ENCODE assay signal across 16 cellular contexts in the genomic region with DNA sequence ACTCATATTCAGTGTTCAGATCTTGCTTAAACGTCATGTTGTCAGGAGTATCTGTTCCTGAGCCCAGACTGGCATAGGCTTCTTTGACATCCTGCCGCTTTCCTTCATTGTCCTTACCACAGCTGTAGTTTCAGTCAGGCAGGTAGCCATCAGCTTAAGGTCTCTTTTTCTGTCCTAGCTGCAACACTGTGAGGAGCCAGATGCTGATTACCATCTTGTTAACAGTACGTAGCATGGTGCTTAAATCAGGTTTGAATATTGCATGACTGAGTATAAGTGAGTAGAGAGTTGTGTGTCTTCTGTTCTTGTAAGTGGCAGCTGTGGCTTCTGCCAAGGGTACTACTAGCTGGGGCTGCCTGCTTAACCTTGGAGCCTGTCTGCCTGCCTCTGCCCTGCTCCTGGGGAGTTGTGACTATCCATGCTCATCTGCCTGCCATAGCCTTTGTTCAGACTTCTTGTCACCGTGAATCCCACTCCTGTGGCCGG.
DNase-seq lines count a peak whose midpoint lies in the region; ATAC-seq, FAIRE-seq and TF ChIP-seq lines count a peak whose summit lies in the region.
"Had no signal": no experiment of that assay in that cellular context is flagged by ENCODE, and none has a peak within 500 bp of the region (broad histone marks: within the 10 kb centered on the region; RNA-seq: fewer than 3 reads in every experiment).

No MANE protein-coding gene starts in this region.

- H3K4me1 ChIP-seq in K562 (replicated peaks in 1 of 2; ENCODE audit: control insufficient read depth in 2 of 2, insufficient read depth in 2 of 2, low read length in 2 of 2) (peaks cover 8 to 20% of the 10 kb centered on the region in 2 experiments; a peak in 4 of 5 replicates), thyroid gland (peaks cover 19 to 24% of the 10 kb centered on the region in 2 donors), breast epithelium (peaks cover 0 to 6% of the 10 kb centered on the region in 2 donors)

- H3K79me2 ChIP-seq in K562 (ENCODE audit: control insufficient read depth, insufficient read depth, low read length), result peaks cover 30% of the 10 kb centered on the region

- BruUV-seq in K562 (replicated peaks; lab: Mats Ljungman, UMichigan), result no TSS peak

- H3K27me3 ChIP-seq in K562 (ENCODE audit: control insufficient read depth in 2 of 2, insufficient read depth in 2 of 2, low read length in 2 of 2) (no peaks in the 10 kb centered on the region), thyroid gland (no peaks in the 10 kb centered on the region), breast epithelium (no peaks in the 10 kb centered on the region)
- H3K27me3 ChIP-seq: adrenal gland, transverse colon had no signal

- in situ Hi-C loops in K562 (cut with MboI), result no loop called here

- intact Hi-C loops in Right ventricle myocardium inferior (cut with DNase I) (no loop called here), cardiac septum (cut with DNase I) (no loop called here), K562 (cut with micrococcal nuclease) (no loop called here), thyroid gland (cut with DNase I) (no loop called here), breast epithelium (cut with DNase I; ENCODE audit: low total_unique reads) (no loop called here)

- no peak overlapping the region for H3K4me3 Mint-ChIP-seq in memory B cell

- TF ChIP-seq CTCF in K562 (IDR thresholded peaks at IDR 0.05 in 2 of 3, conservative IDR thresholded peaks at IDR 0.05 in 1 of 3; ENCODE audit: insufficient read depth in 2 of 3, low read depth in 1 of 3, low read length in 3 of 3), result no peak
- TF ChIP-seq CTCF in thyroid gland (IDR thresholded peaks at IDR 0.05), result no peak
- no peak for TF ChIP-seq CTCF in breast epithelium (IDR thresholded peaks at IDR 0.05)

- POLR2A ChIA-PET in K562 (lab: Yijun Ruan, JAX), result interaction anchor here (0.7 to 1.5 kb wide), 2 partner anchors 13 to 14 kb away, joined by 3 to 4 read pairs; no protein-coding TSS in a partner anchor

- no peak for TF ChIP-seq RAD21 in K562 (CRISPR knock-in tag; conservative IDR thresholded peaks at IDR 0.05 in 1 of 2, IDR thresholded peaks at IDR 0.05 in 1 of 2)

- ATAC-seq in Right ventricle myocardium inferior (peak; percentile 34), K562 (peak; percentile 78), memory B cell (ENCODE audit: low read depth) (no peak), GM19452 (IDR thresholded peaks at IDR 0.05; ENCODE audit: unreplicated experiment) (no peak)

- H3K27ac Mint-ChIP-seq in memory B cell, result peak overlapping the region; percentile 33

- no peak overlapping the region for H3K4me3 ChIP-seq in K562
- H3K4me3 ChIP-seq in thyroid gland (replicated peaks in 1 of 3), result no peak overlapping the region
- H3K4me3 ChIP-seq in breast epithelium, result no peak overlapping the region
- H3K4me3 ChIP-seq: adrenal gland, transverse colon had no signal

- no peaks in the 10 kb centered on the region for H3K9me3 Mint-ChIP-seq in memory B cell

- 27% methylated on average over 5 of the region's 5 CpGs for WGBS in K562 (ENCODE audit: insufficient coverage, low coverage, missing lambda C conversion rate)
- WGBS in thyroid gland, 2 donors, result 46 to 60% methylated on average over 5 of the region's 5 CpGs

- H3K36me3 Mint-ChIP-seq in memory B cell, result no peaks in the 10 kb centered on the region

- TF ChIP-seq POLR2A in K562 (conservative IDR thresholded peaks at IDR 0.05), result no peak
- TF ChIP-seq POLR2A in thyroid gland (IDR thresholded peaks at IDR 0.05), result peak in 1 of 2 donors; percentile 41
- no peak for TF ChIP-seq POLR2A in breast epithelium (IDR thresholded peaks at IDR 0.05)

- no peak for DNase-seq in Right ventricle myocardium inferior (ENCODE audit: missing footprints)
- no peak for DNase-seq in cardiac septum (ENCODE audit: low spot score)
- no peak for DNase-seq in K562 (ENCODE audit: extremely low read depth in 1 of 4, low spot score in 3 of 4)
- DNase-seq in memory B cell (ENCODE audit: low spot score in 2 of 2), result no peak
- DNase-seq in thyroid gland, result peak; percentile 75 to 77
- DNase-seq in breast epithelium (ENCODE audit: low spot score in 2 of 2), result no peak
- DNase-seq in NCI-H510A (lab: John Stamatoyannopoulos, UW), result no peak
- DNase-seq: activated CD4-positive, CD25-positive, alpha-beta regulatory T cell treated with anti-CD3 and anti-CD28 coated beads, Interleukin-2, amount 50 U/mL, for 72 hours; activated T-cell treated with anti-CD3 and anti-CD28 coated beads for 4 hours; effector CD4-positive, alpha-beta T cell; left cardiac atrium; NCI-H1930; transverse colon had no signal

- H3K36me3 ChIP-seq in K562 (ENCODE audit: control insufficient read depth, insufficient read depth, low read length), result no peaks in the 10 kb centered on the region
- no peaks in the 10 kb centered on the region for H3K36me3 ChIP-seq in thyroid gland
- no peaks in the 10 kb centered on the region for H3K36me3 ChIP-seq in breast epithelium
- H3K36me3 ChIP-seq: adrenal gland, transverse colon had no signal

- H4K20me1 ChIP-seq in K562 (replicated peaks; ENCODE audit: control insufficient read depth, insufficient read depth, low read length), result no peaks in the 10 kb centered on the region; the same call in 1 of the 2 replicates

- H3K4me1 Mint-ChIP-seq in memory B cell, result peaks cover 22% of the 10 kb centered on the region

- peak overlapping the region; percentile 12 to 40; a peak in 1 of 4 replicates for H3K9ac ChIP-seq in K562 (ENCODE audit: insufficient read depth in 1 of 2, low read depth in 2 of 2, low read length in 2 of 2)
- H3K9ac ChIP-seq: KMS-11 had no signal

- no peaks in the 10 kb centered on the region for H3K9me1 ChIP-seq in K562 (ENCODE audit: control insufficient read depth, insufficient read depth, low read length)

- H3K9me3 ChIP-seq in K562 (replicated peaks; ENCODE audit: control insufficient read depth, insufficient read depth, low read depth, low read length), result no peaks in the 10 kb centered on the region
- no peaks in the 10 kb centered on the region for H3K9me3 ChIP-seq in thyroid gland
- no peaks in the 10 kb centered on the region for H3K9me3 ChIP-seq in breast epithelium
- H3K9me3 ChIP-seq: adrenal gland, transverse colon had no signal

- H3K27ac ChIP-seq in K562 (ENCODE audit: extremely low read depth, low read depth, low read length), result peak overlapping the region; percentile 28; the same call in 2 of the 3 replicates
- peak overlapping the region; percentile 64 to 83 (median 78) for H3K27ac ChIP-seq in thyroid gland
- H3K27ac ChIP-seq in breast epithelium, result no peak overlapping the region
- H3K27ac ChIP-seq: adrenal gland, KMS-11, transverse colon had no signal

- H3K27me3 Mint-ChIP-seq in memory B cell, result no peaks in the 10 kb centered on the region

- peak overlapping the region; percentile 44 for H3K4me2 ChIP-seq in K562 (ENCODE audit: insufficient read depth, low read length)
- H3K4me2 ChIP-seq: KMS-11 had no signal

- FAIRE-seq in K562 (lab: Jason Lieb, UNC), result peak; percentile 71

- H2AFZ ChIP-seq in K562 (ENCODE audit: low read depth, low read length), result 0 out of 2 replicates have a peak overlapping the region, but pooled peaks have one; percentile 10

- CTCF ChIA-PET in K562 (lab: Yijun Ruan, JAX; ENCODE audit: low intra/inter-chr PET ratio), result no interaction called here

- TF ChIP-seq EP300 in K562 (IDR thresholded peaks at IDR 0.05; ENCODE audit: low read length), result no peak

TF ChIP-seq in K562, 482 proteins besides CTCF, POLR2A, EP300 and RAD21 (continues in another document):
- 0 out of 2 replicates have a peak, but pooled peaks have one; percentile 15 for TF ChIP-seq FOSL1 (tag; conservative IDR thresholded peaks at IDR 0.05)
- TF ChIP-seq, protein P1, sequence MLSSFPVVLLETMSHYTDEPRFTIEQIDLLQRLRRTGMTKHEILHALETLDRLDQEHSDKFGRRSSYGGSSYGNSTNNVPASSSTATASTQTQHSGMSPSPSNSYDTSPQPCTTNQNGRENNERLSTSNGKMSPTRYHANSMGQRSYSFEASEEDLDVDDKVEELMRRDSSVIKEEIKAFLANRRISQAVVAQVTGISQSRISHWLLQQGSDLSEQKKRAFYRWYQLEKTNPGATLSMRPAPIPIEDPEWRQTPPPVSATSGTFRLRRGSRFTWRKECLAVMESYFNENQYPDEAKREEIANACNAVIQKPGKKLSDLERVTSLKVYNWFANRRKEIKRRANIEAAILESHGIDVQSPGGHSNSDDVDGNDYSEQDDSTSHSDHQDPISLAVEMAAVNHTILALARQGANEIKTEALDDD (IDR thresholded peaks at IDR 0.05), result 0 out of 2 replicates have a peak, but pooled peaks have one; percentile 52
- TF ChIP-seq, protein P2, sequence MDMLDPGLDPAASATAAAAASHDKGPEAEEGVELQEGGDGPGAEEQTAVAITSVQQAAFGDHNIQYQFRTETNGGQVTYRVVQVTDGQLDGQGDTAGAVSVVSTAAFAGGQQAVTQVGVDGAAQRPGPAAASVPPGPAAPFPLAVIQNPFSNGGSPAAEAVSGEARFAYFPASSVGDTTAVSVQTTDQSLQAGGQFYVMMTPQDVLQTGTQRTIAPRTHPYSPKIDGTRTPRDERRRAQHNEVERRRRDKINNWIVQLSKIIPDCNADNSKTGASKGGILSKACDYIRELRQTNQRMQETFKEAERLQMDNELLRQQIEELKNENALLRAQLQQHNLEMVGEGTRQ (CRISPR knock-in tag; IDR thresholded peaks at IDR 0.05), result no peak
- 0 out of 2 replicates have a peak, but pooled peaks have one; percentile 10 for TF ChIP-seq CTBP1 (IDR thresholded peaks at IDR 0.05; ENCODE audit: borderline replicate concordance)
- no peak for TF ChIP-seq CXXC5 (CRISPR knock-in tag; IDR thresholded peaks at IDR 0.05)
- no peak for TF ChIP-seq RFX7 (CRISPR knock-in tag; IDR thresholded peaks at IDR 0.05)
- TF ChIP-seq ZSCAN32 (CRISPR knock-in tag; IDR thresholded peaks at IDR 0.05), result no peak
- TF ChIP-seq, protein P3, sequence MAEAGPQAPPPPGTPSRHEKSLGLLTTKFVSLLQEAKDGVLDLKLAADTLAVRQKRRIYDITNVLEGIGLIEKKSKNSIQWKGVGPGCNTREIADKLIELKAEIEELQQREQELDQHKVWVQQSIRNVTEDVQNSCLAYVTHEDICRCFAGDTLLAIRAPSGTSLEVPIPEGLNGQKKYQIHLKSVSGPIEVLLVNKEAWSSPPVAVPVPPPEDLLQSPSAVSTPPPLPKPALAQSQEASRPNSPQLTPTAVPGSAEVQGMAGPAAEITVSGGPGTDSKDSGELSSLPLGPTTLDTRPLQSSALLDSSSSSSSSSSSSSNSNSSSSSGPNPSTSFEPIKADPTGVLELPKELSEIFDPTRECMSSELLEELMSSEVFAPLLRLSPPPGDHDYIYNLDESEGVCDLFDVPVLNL (CRISPR knock-in tag; IDR thresholded peaks at IDR 0.05; ENCODE audit: low read depth), result no peak
- TF ChIP-seq GATA2 (CRISPR knock-in tag; IDR thresholded peaks at IDR 0.05), result peak; percentile 66
- no peak for TF ChIP-seq ZNF644 (tag; IDR thresholded peaks at IDR 0.05; ENCODE audit: low read depth)

Comparison
In these comparisons a context has a peak if more than half of its experiments do, and no peak if none do; other contexts are left out.
1. ATAC-seq: peak in Right ventricle myocardium inferior (single experiment) and K562 (single experiment); none in memory B cell (single experiment) and GM19452 (single experiment).
2. DNase-seq: peak in thyroid gland (2 of 2); none in Right ventricle myocardium inferior (single experiment), cardiac septum (single experiment), K562 (0 of 4), memory B cell (0 of 2), breast epithelium (0 of 2) and NCI-H510A (single experiment).
3. H3K27ac ChIP-seq: peak in K562 (single experiment) and thyroid gland (3 of 3); none in breast epithelium (0 of 2).